8 cellular contexts compared by ENCODE assay signal in the genomic region with DNA sequence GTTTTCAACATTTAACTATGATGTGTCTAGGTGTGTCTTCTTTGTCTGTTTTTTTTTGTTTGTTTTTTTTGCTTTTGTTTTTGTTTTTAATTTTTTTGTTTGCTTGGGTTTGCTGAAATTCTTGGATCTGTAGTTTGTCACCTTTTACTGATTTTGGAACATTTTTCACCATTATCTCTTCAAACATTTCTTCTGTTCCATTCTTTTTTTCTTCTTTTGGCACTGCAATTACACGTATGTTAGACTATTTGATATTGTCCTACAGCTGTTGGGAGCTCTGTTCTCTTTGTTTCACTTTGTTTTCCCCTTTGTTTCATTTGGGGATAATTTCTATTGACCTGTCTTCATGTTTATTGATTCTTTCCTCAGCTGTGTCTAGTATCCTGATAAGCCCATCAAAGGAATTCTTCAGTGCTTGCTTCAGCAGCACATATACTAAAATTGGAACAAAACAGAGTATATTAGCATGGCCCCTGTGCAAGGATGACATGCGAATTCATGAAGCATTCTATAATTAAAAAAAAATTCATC.
"Had no signal": no experiment of that assay in that cellular context is flagged by ENCODE, and none has a peak within 500 bp of the region (broad histone marks: within the 10 kb centered on the region; RNA-seq: fewer than 3 reads in every experiment).

No MANE protein-coding gene starts in this region.

- FAIRE-seq: G401.6, GM12878, GM12891, GM12892, GM18507, GM19239 had no signal

- ATAC-seq: GM12878 had no signal

- H3K4me3 ChIP-seq: GM12878 had no signal

- DNase-seq: GDM1, GF-D8 had no signal
